20 cellular contexts compared by ENCODE assay signal in genomic region chr5:134195666-134196065, GRCh38. TPM values are rescaled to one million over a fixed set of nuclear protein-coding genes. Genes with fewer than 3 reads are reported as not detected.
DNase-seq lines count a peak whose midpoint lies in the region; ATAC-seq and TF ChIP-seq lines count a peak whose summit lies in the region.
"Had no signal": no experiment of that assay in that cellular context is flagged by ENCODE, and none has a peak within 500 bp of the region (broad histone marks: within the 10 kb centered on the region; RNA-seq: fewer than 3 reads in every experiment).

No MANE protein-coding gene starts in this region.

- H3K4me3 Mint-ChIP-seq in T-helper 17 cell = no peak overlapping the region
- H3K4me3 Mint-ChIP-seq: B cell; CD8-positive, alpha-beta T cell; HFFc6 had no signal

- TF ChIP-seq CTCF in cardiac muscle cell (IDR thresholded peaks at IDR 0.05; ENCODE audit: low read depth, low read length) = no peak

- peaks cover 4% of the 10 kb centered on the region for H3K36me3 Mint-ChIP-seq in T-helper 17 cell (ENCODE audit: low read depth)

- H3K9me3 ChIP-seq in cardiac muscle cell (ENCODE audit: low read depth) = no peaks in the 10 kb centered on the region
- no peaks in the 10 kb centered on the region for H3K9me3 ChIP-seq in T-helper 17 cell (ENCODE audit: control insufficient read depth, low read length, poor library complexity, severe bottlenecking)
- no peaks in the 10 kb centered on the region for H3K9me3 ChIP-seq in skeletal muscle tissue (ENCODE audit: control insufficient read depth in 3 of 3, low read length in 3 of 3)
- H3K9me3 ChIP-seq: BLaER1 treated with 17β-estradiol and CSF1 and Interleukin-3, amounts not matched to agents 10 nM and 100 nM had no signal

- intact Hi-C loops in Right ventricle myocardium inferior (cut with DNase I) = no loop called here

- no peaks in the 10 kb centered on the region for H3K27me3 Mint-ChIP-seq in T-helper 17 cell
- H3K27me3 Mint-ChIP-seq: B cell had no signal

- no peak for ATAC-seq in Right ventricle myocardium inferior
- no peak for ATAC-seq in T-helper 17 cell
- ATAC-seq in HG02840 (IDR thresholded peaks at IDR 0.05; ENCODE audit: low FRiP score, unreplicated experiment) = no peak
- ATAC-seq: CD8-positive, alpha-beta T cell; GM12878; HCT116; HepG2 had no signal

- H3K27ac ChIP-seq in cardiac muscle cell (peak overlapping the region; percentile 17), skeletal muscle tissue (ENCODE audit: low read depth, low read length) (peak overlapping the region; percentile 25)
- H3K27ac ChIP-seq: BLaER1 treated with 17β-estradiol and CSF1 and Interleukin-3, amounts not matched to agents 10 nM and 100 nM had no signal

- DNase-seq in cardiac muscle cell (ENCODE audit: low read depth in 1 of 2, low spot score in 1 of 2) (no peak), Right ventricle myocardium inferior (ENCODE audit: missing footprints) (no peak), T-helper 17 cell (no peak), myocyte (ENCODE audit: low read depth) (peak; percentile 71), 8988T (no peak), GM03348 (ENCODE audit: low spot score) (no peak)
- DNase-seq: Calu3; CD8-positive, alpha-beta T cell; DMS79 treated with DMSO at 0.1 percent for 48 hours; GF-D8; GOT3; H7; HFFc6 had no signal

- peak overlapping the region; percentile 51 for H3K27ac Mint-ChIP-seq in T-helper 17 cell
- H3K27ac Mint-ChIP-seq: B cell; CD8-positive, alpha-beta T cell; HFFc6 had no signal

- H3K4me3 ChIP-seq in cardiac muscle cell (no peak overlapping the region), skeletal muscle tissue (ENCODE audit: low read length in 3 of 3) (no peak overlapping the region)
- H3K4me3 ChIP-seq: BLaER1 treated with 17β-estradiol and CSF1 and Interleukin-3, amounts not matched to agents 10 nM and 100 nM; GM12878 had no signal

- H3K4me1 ChIP-seq in cardiac muscle cell (ENCODE audit: low read depth) (no peaks in the 10 kb centered on the region), skeletal muscle tissue (ENCODE audit: control insufficient read depth in 3 of 3, insufficient read depth in 3 of 3, low read length in 3 of 3) (peaks cover 0 to 4% (median 0%) of the 10 kb centered on the region in 3 donors)
- H3K4me1 ChIP-seq: BLaER1 treated with 17β-estradiol and CSF1 and Interleukin-3, amounts not matched to agents 10 nM and 100 nM had no signal

- no peaks in the 10 kb centered on the region for H3K27me3 ChIP-seq in cardiac muscle cell
- H3K27me3 ChIP-seq in skeletal muscle tissue (ENCODE audit: control insufficient read depth in 3 of 3, insufficient read depth in 3 of 3, low read length in 3 of 3) = no peaks in the 10 kb centered on the region
- H3K27me3 ChIP-seq: BLaER1 treated with 17β-estradiol and CSF1 and Interleukin-3, amounts not matched to agents 10 nM and 100 nM had no signal

- H3K36me3 ChIP-seq in cardiac muscle cell (peaks cover 54% of the 10 kb centered on the region), skeletal muscle tissue (ENCODE audit: control insufficient read depth in 3 of 3, insufficient read depth in 3 of 3, low read length in 3 of 3) (peaks cover 16 to 30% (median 25%) of the 10 kb centered on the region in 3 donors)

- peaks cover 3% of the 10 kb centered on the region for H3K4me1 Mint-ChIP-seq in T-helper 17 cell
- H3K4me1 Mint-ChIP-seq: B cell had no signal

- no peak overlapping the region for H3K9ac ChIP-seq in skeletal muscle tissue (ENCODE audit: low read depth in 1 of 3, low read length in 3 of 3)
- H3K9ac ChIP-seq: BLaER1 treated with 17β-estradiol and CSF1 and Interleukin-3, amounts not matched to agents 10 nM and 100 nM had no signal

RNA-seq across cellular contexts. Expression of gene SKP1, which starts 18.9 kb away (rescaled TPM):
- total RNA-seq in cardiac muscle cell (301 and 517 TPM in 2 replicates), Right ventricle myocardium inferior (458 TPM), T-helper 17 cell (100 to 1,000 TPM; 284 to 339 TPM), myocyte (457 and 487 TPM in 2 replicates), skeletal muscle tissue (63.7 TPM)
- 1,274 and 1,444 TPM in 2 replicates for polyA plus RNA-seq in cardiac muscle cell
- 854 TPM for polyA plus RNA-seq in myocyte (2012)

RNA-seq across cellular contexts. Expression of gene PPP2CA, which starts 30.2 kb away (rescaled TPM):
- total RNA-seq in cardiac muscle cell (442 and 508 TPM in 2 replicates), Right ventricle myocardium inferior (149 TPM), T-helper 17 cell (100 to 1,000 TPM; 233 to 239 TPM), myocyte (224 and 234 TPM in 2 replicates), skeletal muscle tissue (47.0 TPM)
- 326 and 327 TPM in 2 replicates for polyA plus RNA-seq in cardiac muscle cell
- 135 TPM for polyA plus RNA-seq in myocyte (2012)
